1 cellular context compared by ENCODE assay signal in genomic region chr19:50025794-50026549, GRCh38.
TF ChIP-seq lines count a peak whose summit lies in the region.

TSS of gene ZNF473 (plus strand) at chr19:50026005. CDS start at chr19:50031083, 5,078 bp downstream.

TF ChIP-seq in HepG2, 621 proteins besides CTCF, POLR2A, EP300 and RAD21 (continued from another document and continues in another):
- TF ChIP-seq ZBTB37 (CRISPR knock-in tag; IDR thresholded peaks at IDR 0.05) (peak; percentile 77; the same call in 1 of the 2 replicates), LCORL (IDR thresholded peaks at IDR 0.05) (no peak), LCORL (CRISPR knock-in tag; IDR thresholded peaks at IDR 0.05) (peak; percentile 60; the same call in 1 of the 2 replicates), ZNF782 (CRISPR knock-in tag; IDR thresholded peaks at IDR 0.05; ENCODE audit: borderline replicate concordance) (peak; percentile 92; the same call in 1 of the 2 replicates), ZNF580 (CRISPR knock-in tag; IDR thresholded peaks at IDR 0.05; ENCODE audit: borderline replicate concordance, low read depth) (peak; percentile 95; the same call in 1 of the 2 replicates), ZNF607 (CRISPR knock-in tag; IDR thresholded peaks at IDR 0.05; ENCODE audit: borderline replicate concordance) (peak; percentile 96), ATF7-NPFF (CRISPR knock-in tag; IDR thresholded peaks at IDR 0.05; ENCODE audit: low read depth) (peak; percentile 99), HOXA9 (CRISPR knock-in tag; IDR thresholded peaks at IDR 0.05; ENCODE audit: borderline replicate concordance) (peak; percentile 95), PBX2 (CRISPR knock-in tag; IDR thresholded peaks at IDR 0.05) (no peak), NR0B2 (CRISPR knock-in tag; IDR thresholded peaks at IDR 0.05) (peak; percentile 99), STAG1 (CRISPR knock-in tag; IDR thresholded peaks at IDR 0.05) (no peak), HNF4G (IDR thresholded peaks at IDR 0.05; ENCODE audit: borderline replicate concordance, low read depth, low read length) (no peak), HNF4G (CRISPR knock-in tag; IDR thresholded peaks at IDR 0.05; ENCODE audit: borderline replicate concordance, low read depth) (0 out of 2 replicates have a peak, but pooled peaks have one; percentile 33), MBNL3 (CRISPR knock-in tag; conservative IDR thresholded peaks at IDR 0.05) (no peak), ISX (CRISPR knock-in tag; conservative IDR thresholded peaks at IDR 0.05) (peak; percentile 89; the same call in 1 of the 2 replicates), TRIM24 (CRISPR knock-in tag; IDR thresholded peaks at IDR 0.05) (no peak), JUN (CRISPR knock-in tag; IDR thresholded peaks at IDR 0.05) (peak; percentile 77; the same call in 1 of the 2 replicates), NFE2L2 (IDR thresholded peaks at IDR 0.05; ENCODE audit: low read length) (no peak), RFX5 (IDR thresholded peaks at IDR 0.05; ENCODE audit: low read depth, low read length) (no peak), ZNF800 (CRISPR knock-in tag; IDR thresholded peaks at IDR 0.05) (peak; percentile 51; the same call in 1 of the 2 replicates), ELF4 (CRISPR knock-in tag; IDR thresholded peaks at IDR 0.05; ENCODE audit: borderline replicate concordance) (peak; percentile 94), ZNF639 (CRISPR knock-in tag; conservative IDR thresholded peaks at IDR 0.05) (no peak), ZNF543 (CRISPR knock-in tag; IDR thresholded peaks at IDR 0.05) (0 out of 2 replicates have a peak, but pooled peaks have one; percentile 72), ADNP (CRISPR knock-in tag; IDR thresholded peaks at IDR 0.05) (no peak), NFAT5 (CRISPR knock-in tag; IDR thresholded peaks at IDR 0.05) (peak; percentile 99), KLF16 (CRISPR knock-in tag; IDR thresholded peaks at IDR 0.05) (peak in 1 of 2 experiments; percentile 97; a peak in 2 of 4 replicates), HOXD1 (CRISPR knock-in tag; IDR thresholded peaks at IDR 0.05) (peak; percentile 95), ZSCAN25 (CRISPR knock-in tag; IDR thresholded peaks at IDR 0.05) (peak; percentile 83), REPIN1 (CRISPR knock-in tag; IDR thresholded peaks at IDR 0.05; ENCODE audit: borderline replicate concordance, low read depth) (peak; percentile 98), MYC (CRISPR knock-in tag; IDR thresholded peaks at IDR 0.05; ENCODE audit: borderline replicate concordance) (peak; percentile 93), ZNF451 (CRISPR knock-in tag; IDR thresholded peaks at IDR 0.05) (peak; percentile 96; the same call in 1 of the 2 replicates), LBX2 (CRISPR knock-in tag; IDR thresholded peaks at IDR 0.05; ENCODE audit: borderline replicate concordance) (peak; percentile 88; the same call in 1 of the 2 replicates), ZNF605 (CRISPR knock-in tag; IDR thresholded peaks at IDR 0.05) (peak; percentile 93), CREB3 (CRISPR knock-in tag; IDR thresholded peaks at IDR 0.05) (no peak), ZNF615 (CRISPR knock-in tag; IDR thresholded peaks at IDR 0.05; ENCODE audit: borderline replicate concordance) (0 out of 2 replicates have a peak, but pooled peaks have one; percentile 80), MYPOP (CRISPR knock-in tag; IDR thresholded peaks at IDR 0.05) (peak; percentile 95), ZNF597 (CRISPR knock-in tag; IDR thresholded peaks at IDR 0.05) (no peak), ZMYM3 (CRISPR knock-in tag; IDR thresholded peaks at IDR 0.05) (no peak; the same call in 1 of the 2 replicates), GATAD2A (CRISPR knock-in tag; IDR thresholded peaks at IDR 0.05) (peak; percentile 54; the same call in 1 of the 2 replicates), MIER3 (CRISPR knock-in tag; IDR thresholded peaks at IDR 0.05; ENCODE audit: borderline replicate concordance) (peak; percentile 87; the same call in 1 of the 2 replicates), ZNF101 (CRISPR knock-in tag; IDR thresholded peaks at IDR 0.05; ENCODE audit: borderline replicate concordance, low read depth) (peak; percentile 95; the same call in 1 of the 2 replicates), MXD4 (CRISPR knock-in tag; IDR thresholded peaks at IDR 0.05) (peak; percentile 95), CHD2 (IDR thresholded peaks at IDR 0.05; ENCODE audit: low read depth, low read length) (peak; percentile 71; the same call in 1 of the 2 replicates)
